11 cellular contexts compared by ENCODE assay signal in genomic region chr5:86565197-86565789, GRCh38. TPM values are rescaled to one million over a fixed set of nuclear protein-coding genes. Genes with fewer than 3 reads are reported as not detected.
A peak's percentile ranks its signal among the peaks of the same experiment; 100 is the strongest.
DNase-seq lines count a peak whose midpoint lies in the region; ATAC-seq, FAIRE-seq and TF ChIP-seq lines count a peak whose summit lies in the region.
"Had no signal": no experiment of that assay in that cellular context is flagged by ENCODE, and none has a peak within 500 bp of the region (broad histone marks: within the 10 kb centered on the region; RNA-seq: fewer than 3 reads in every experiment).

No MANE protein-coding gene starts in this region.

- 67 to 70% (median 68%) methylated on average over 8 of the region's 8 CpGs for WGBS in small intestine, 3 donors
- 69 to 72% methylated on average over 8 of the region's 8 CpGs for WGBS in tibial nerve, 2 donors
- WGBS in mesenchymal stem cell = 80% methylated on average over 8 of the region's 8 CpGs

- FAIRE-seq in GM19239 (lab: Jason Lieb, UNC) (peak; percentile 82), small intestine (lab: Jason Lieb, UNC) (no peak)

- no peak overlapping the region for H2BK12ac ChIP-seq in mesenchymal stem cell (ENCODE audit: low read length in 2 of 2)

- H3K18ac ChIP-seq in mesenchymal stem cell (ENCODE audit: low read depth in 1 of 2, low read length in 2 of 2) = no peak overlapping the region

- no peak overlapping the region for H2BK120ac ChIP-seq in mesenchymal stem cell (ENCODE audit: low read depth, low read length)

- no peak overlapping the region for H3K23ac ChIP-seq in mesenchymal stem cell (ENCODE audit: low read length in 2 of 2)

- ATAC-seq in HG02678 (IDR thresholded peaks at IDR 0.05; ENCODE audit: unreplicated experiment) = peak; percentile 82
- ATAC-seq in HG03565 (IDR thresholded peaks at IDR 0.05; ENCODE audit: unreplicated experiment) = peak; percentile 41
- ATAC-seq in left ventricle myocardium superior = no peak
- ATAC-seq: activated CD4-positive, alpha-beta T cell treated with anti-CD3 and anti-CD28 coated beads for 36 hours had no signal

- no peak overlapping the region for H3K4ac ChIP-seq in mesenchymal stem cell (ENCODE audit: low read depth in 1 of 2, low read length in 2 of 2)

- H2AFZ ChIP-seq in mesenchymal stem cell (ENCODE audit: low read depth, low read length) = no peak overlapping the region

- H3K27me3 ChIP-seq in small intestine (ENCODE audit: control insufficient read depth in 2 of 2, insufficient read depth in 2 of 2, low read length in 2 of 2) = no peaks in the 10 kb centered on the region
- H3K27me3 ChIP-seq in tibial nerve = no peaks in the 10 kb centered on the region
- H3K27me3 ChIP-seq in mesenchymal stem cell (ENCODE audit: control insufficient read depth in 1 of 2, insufficient read depth in 1 of 2, low read length in 2 of 2) = no peaks in the 10 kb centered on the region

- no peak overlapping the region for H2BK15ac ChIP-seq in mesenchymal stem cell (ENCODE audit: low read depth, poor library complexity, severe bottlenecking)

- H3K27ac ChIP-seq in small intestine (ENCODE audit: low read depth in 1 of 2, low read length in 1 of 2) = no peak overlapping the region
- H3K27ac ChIP-seq in tibial nerve = no peak overlapping the region
- H3K27ac ChIP-seq in mesenchymal stem cell (ENCODE audit: low read length, poor library complexity, severe bottlenecking) = no peak overlapping the region

- H3K9ac ChIP-seq in mesenchymal stem cell (ENCODE audit: low read length) = no peak overlapping the region

- no peak for DNase-seq in GM19239 (ENCODE audit: insufficient read length, low spot score)
- DNase-seq in small intestine = peak; percentile 9
- DNase-seq in tibial nerve (ENCODE audit: low spot score in 2 of 2) = no peak
- DNase-seq in left ventricle myocardium superior = no peak
- no peak for DNase-seq in mesenchymal stem cell
- DNase-seq: activated CD4-positive, alpha-beta T cell treated with anti-CD3 and anti-CD28 coated beads for 36 hours; activated effector memory CD4-positive, alpha-beta T cell treated with Interleukin-2 at 50 U/mL for 16 hours; Calu3; SHP77 treated with DMSO at 0.1 percent for 48 hours had no signal

- no peak overlapping the region for H4K8ac ChIP-seq in mesenchymal stem cell (ENCODE audit: low read length)

- no peak overlapping the region for H3K4me2 ChIP-seq in mesenchymal stem cell (ENCODE audit: low read length, poor library complexity, severe bottlenecking)

- H3K9me3 ChIP-seq in small intestine (ENCODE audit: control insufficient read depth, low read depth) (no peaks in the 10 kb centered on the region), tibial nerve (no peaks in the 10 kb centered on the region), mesenchymal stem cell (ENCODE audit: control insufficient read depth, low read length) (no peaks in the 10 kb centered on the region)

- no peak overlapping the region for H2AK5ac ChIP-seq in mesenchymal stem cell (ENCODE audit: low read length, severe bottlenecking)

- H3K4me1 ChIP-seq in small intestine (ENCODE audit: control insufficient read depth in 2 of 2, insufficient read depth in 1 of 2, low read depth in 1 of 2, low read length in 1 of 2) (no peaks in the 10 kb centered on the region), tibial nerve (no peaks in the 10 kb centered on the region), mesenchymal stem cell (ENCODE audit: control insufficient read depth, insufficient read depth, low read depth, low read length) (peaks cover under 1% of the 10 kb centered on the region)

- no peak overlapping the region for H3K14ac ChIP-seq in mesenchymal stem cell (ENCODE audit: low read length in 2 of 2)

- no peaks in the 10 kb centered on the region for H3K36me3 ChIP-seq in small intestine (ENCODE audit: control insufficient read depth in 2 of 2, insufficient read depth in 2 of 2, low read length in 2 of 2)
- no peaks in the 10 kb centered on the region for H3K36me3 ChIP-seq in tibial nerve
- no peaks in the 10 kb centered on the region for H3K36me3 ChIP-seq in mesenchymal stem cell (ENCODE audit: control insufficient read depth in 1 of 2, insufficient read depth in 2 of 2, low read depth in 1 of 2, low read length in 2 of 2)

- H3K4me3 ChIP-seq in small intestine (ENCODE audit: low read depth in 1 of 2, low read length in 2 of 2) = no peak overlapping the region
- H3K4me3 ChIP-seq in tibial nerve = no peak overlapping the region
- no peak overlapping the region for H3K4me3 ChIP-seq in mesenchymal stem cell (ENCODE audit: insufficient read depth in 1 of 2, low read depth in 1 of 2, low read length in 2 of 2)

- no peak overlapping the region for H2BK5ac ChIP-seq in mesenchymal stem cell (ENCODE audit: low read depth, low read length, poor library complexity, severe bottlenecking)

- no peak for TF ChIP-seq EP300 in tibial nerve (IDR thresholded peaks at IDR 0.05)

- TF ChIP-seq CTCF in tibial nerve (IDR thresholded peaks at IDR 0.05) = no peak

- no peak overlapping the region for H4K91ac ChIP-seq in mesenchymal stem cell (ENCODE audit: low read length)

- no peak for TF ChIP-seq POLR2A in tibial nerve (IDR thresholded peaks at IDR 0.05)

- H3K79me1 ChIP-seq in mesenchymal stem cell (replicated peaks; ENCODE audit: low read length, poor library complexity, severe bottlenecking) = no peaks in the 10 kb centered on the region

- intact Hi-C loops in left ventricle myocardium superior (cut with micrococcal nuclease) = no loop called here

RNA-seq across cellular contexts. Expression of gene COX7C, which starts 52.4 kb away (rescaled TPM):
- 1,000 to 10,000 TPM; 1,726 to 2,322 (median 1,814) TPM for polyA plus RNA-seq in small intestine
- total RNA-seq in tibial nerve (100 to 1,000 TPM; 256 to 424 (median 340) TPM), left ventricle myocardium superior (2,286 TPM)
- 1,089 TPM for polyA plus RNA-seq in mesenchymal stem cell (2013, experiment 1 of 2)
- 1,129 TPM for polyA plus RNA-seq in mesenchymal stem cell (2013, experiment 2 of 2)
